ENCODE assay signal across 20 cellular contexts in genomic region chr12:28876423-28876822, GRCh38.
"Had no signal": no experiment of that assay in that cellular context is flagged by ENCODE, and none has a peak within 500 bp of the region (broad histone marks: within the 10 kb centered on the region; RNA-seq: fewer than 3 reads in every experiment).

No MANE protein-coding gene starts in this region.

- DNase-seq: activated CD4-positive, alpha-beta T cell treated with anti-CD3 and anti-CD28 coated beads, Interleukin-2, amount 10 ng/mL, durations not matched to agents 7 days and 5 days; activated CD8-positive, alpha-beta memory T cell treated with anti-CD3 and anti-CD28 coated beads for 24 hours; activated CD8-positive, alpha-beta memory T cell treated with anti-CD3 and anti-CD28 coated beads, Interleukin-2, amount 50 U/mL, for 48 hours; activated gamma-delta T cell; activated T-cell treated with anti-CD3 and anti-CD28 coated beads, Interleukin-2, amount 50 U/mL, for 72 hours; cortex of kidney; heart right ventricle; left ventricle myocardium superior; nephron progenitor cell; nucleus accumbens; posterior cingulate gyrus; stimulated activated CD4-positive, alpha-beta T cell treated with anti-CD3 and anti-CD28 coated beads, Interleukin-12 subunit alpha, Interleukin-12 subunit beta, amount 100 ng/mL, for 4 hours; stimulated activated CD4-positive, alpha-beta T cell treated with anti-CD3 and anti-CD28 coated beads, Interleukin-1b, Interleukin-23, amount 100 ng/mL, for 48 hours; stimulated activated CD8-positive, alpha-beta memory T cell treated with anti-CD3 and anti-CD28 coated beads, Interleukin-4, amount 100 ng/mL, for 48 hours; stimulated activated naive CD4-positive, alpha-beta T cell; T-helper 9 cell; tibial artery had no signal

- H3K36me3 ChIP-seq: ascending aorta, esophagus muscularis mucosa, heart right ventricle, tibial artery had no signal

- ATAC-seq: activated CD4-positive, CD25-positive, alpha-beta regulatory T cell treated with anti-CD3 and anti-CD28 coated beads, Interleukin-2, amount 50 U/mL, for 24 hours; activated T-cell treated with anti-CD3 and anti-CD28 coated beads, Interleukin-2, amount 50 U/mL, for 72 hours; heart right ventricle; left ventricle myocardium superior had no signal

- H3K4me1 ChIP-seq: ascending aorta, esophagus muscularis mucosa, tibial artery had no signal

- H3K27ac ChIP-seq: ascending aorta, esophagus muscularis mucosa, heart right ventricle, tibial artery had no signal

- H3K9me3 ChIP-seq: ascending aorta, esophagus muscularis mucosa, heart right ventricle, tibial artery had no signal

- H3K4me3 ChIP-seq: ascending aorta, esophagus muscularis mucosa, heart right ventricle, tibial artery had no signal

- H3K27me3 ChIP-seq: ascending aorta, esophagus muscularis mucosa, tibial artery had no signal
